In genomic region chr2:189273734-189274133, GRCh38 we compare ENCODE assay signal across 27 cellular contexts.
"Had no signal": no experiment of that assay in that cellular context is flagged by ENCODE, and none has a peak within 500 bp of the region (broad histone marks: within the 10 kb centered on the region; RNA-seq: fewer than 3 reads in every experiment).

No MANE protein-coding gene starts in this region.

- H3K4me3 ChIP-seq: colonic mucosa, gastroesophageal sphincter, heart left ventricle, hepatocyte, lung, ovary, psoas muscle, sigmoid colon, stomach, thyroid gland had no signal

- H3K27me3 Mint-ChIP-seq: dendritic cell treated with granulocyte-macrophage colony-stimulating factor and Interleukin-4, amounts not matched to agents 40 ng/mL and 50 ng/mL, for 4 days had no signal

- H3K36me3 Mint-ChIP-seq: mesothelial cell of epicardium; stimulated activated effector memory CD8-positive, alpha-beta T cell treated with anti-CD3 and anti-CD28 coated beads, Interleukin-12 subunit alpha, Interleukin-12 subunit beta, amount 100 ng/mL, for 72 hours had no signal

- H3K4me1 ChIP-seq: colonic mucosa, gastroesophageal sphincter, heart left ventricle, psoas muscle, stomach, thyroid gland had no signal

- H3K36me3 ChIP-seq: colonic mucosa, gastroesophageal sphincter, heart left ventricle, ovary, sigmoid colon, stomach, thyroid gland had no signal

- FAIRE-seq: kidney had no signal

- H3K4me3 Mint-ChIP-seq: dendritic cell treated with granulocyte-macrophage colony-stimulating factor and Interleukin-4, amounts not matched to agents 40 ng/mL and 50 ng/mL, for 4 days; endodermal cell; mesothelial cell of epicardium; naive thymus-derived CD4-positive, alpha-beta T cell; nephron; stimulated activated effector memory CD8-positive, alpha-beta T cell treated with anti-CD3 and anti-CD28 coated beads, Interleukin-12 subunit alpha, Interleukin-12 subunit beta, amount 100 ng/mL, for 72 hours had no signal

- H3K79me2 ChIP-seq: hepatocyte had no signal

- H3K27ac Mint-ChIP-seq: dendritic cell treated with granulocyte-macrophage colony-stimulating factor and Interleukin-4, amounts not matched to agents 40 ng/mL and 50 ng/mL, for 4 days; endodermal cell; naive thymus-derived CD4-positive, alpha-beta T cell; stimulated activated effector memory CD8-positive, alpha-beta T cell treated with anti-CD3 and anti-CD28 coated beads, Interleukin-12 subunit alpha, Interleukin-12 subunit beta, amount 100 ng/mL, for 72 hours had no signal

- H3K27me3 ChIP-seq: colonic mucosa, gastroesophageal sphincter, heart left ventricle, hepatocyte, ovary, sigmoid colon, stomach, thyroid gland had no signal

- H2AFZ ChIP-seq: hepatocyte had no signal

- H3K9me3 Mint-ChIP-seq: stimulated activated effector memory CD8-positive, alpha-beta T cell treated with anti-CD3 and anti-CD28 coated beads, Interleukin-12 subunit alpha, Interleukin-12 subunit beta, amount 100 ng/mL, for 72 hours had no signal

- H3K4me2 ChIP-seq: hepatocyte had no signal

- DNase-seq: colonic mucosa; effector CD8-positive, alpha-beta T cell; endodermal cell; foreskin fibroblast; heart left ventricle; kidney; mesenchymal stem cell; naive thymus-derived CD4-positive, alpha-beta T cell; nucleus accumbens; ovary; posterior cingulate gyrus; psoas muscle; right cardiac atrium; sigmoid colon; stimulated activated CD4-positive, alpha-beta T cell treated with anti-CD3 and anti-CD28 coated beads, Interleukin-2, amount 100 ng/mL, for 24 hours; stimulated activated CD4-positive, alpha-beta T cell treated with anti-CD3 and anti-CD28 coated beads, Interleukin-4, amount 100 ng/mL, for 24 hours; stimulated activated naive CD4-positive, alpha-beta T cell treated with Interleukin-2 at 50 U/mL for 16 hours; stomach; thyroid gland had no signal

- H3K9me3 ChIP-seq: colonic mucosa, gastroesophageal sphincter, ovary, sigmoid colon, stomach, thyroid gland had no signal

- H3K4me1 Mint-ChIP-seq: endodermal cell; stimulated activated effector memory CD8-positive, alpha-beta T cell treated with anti-CD3 and anti-CD28 coated beads, Interleukin-12 subunit alpha, Interleukin-12 subunit beta, amount 100 ng/mL, for 72 hours had no signal

- H3K27ac ChIP-seq: colonic mucosa, epithelial cell of prostate, gastroesophageal sphincter, heart left ventricle, hepatocyte, ovary, psoas muscle, sigmoid colon, stomach, thyroid gland had no signal
